12 cellular contexts compared by ENCODE assay signal in genomic region chr12:109582636-109583035, GRCh38. TPM values are rescaled to one million over a fixed set of nuclear protein-coding genes. Genes with fewer than 3 reads are reported as not detected.
DNase-seq lines count a peak whose midpoint lies in the region; ATAC-seq and TF ChIP-seq lines count a peak whose summit lies in the region.
"Had no signal": no experiment of that assay in that cellular context is flagged by ENCODE, and none has a peak within 500 bp of the region (broad histone marks: within the 10 kb centered on the region; RNA-seq: fewer than 3 reads in every experiment).

No MANE protein-coding gene starts in this region.

- POLR2A ChIA-PET in GM10248 (lab: Yijun Ruan, JAX), result no interaction called here

- H3K27me3 ChIP-seq in right atrium auricular region (no peaks in the 10 kb centered on the region), brain microvascular endothelial cell (replicated peaks) (no peaks in the 10 kb centered on the region), kidney epithelial cell (ENCODE audit: control insufficient read depth, insufficient read depth, low read length) (no peaks in the 10 kb centered on the region)
- H3K27me3 ChIP-seq: neutrophil had no signal

- peaks cover 42% of the 10 kb centered on the region for H3K36me3 ChIP-seq in right atrium auricular region
- H3K36me3 ChIP-seq in brain microvascular endothelial cell (replicated peaks), result peaks cover 35% of the 10 kb centered on the region
- H3K36me3 ChIP-seq in kidney epithelial cell (ENCODE audit: control insufficient read depth, insufficient read depth, low read length), result peaks cover 2% of the 10 kb centered on the region

- no peak for DNase-seq in Right ventricle myocardium inferior (ENCODE audit: missing footprints)
- no peak for DNase-seq in right atrium auricular region (ENCODE audit: low spot score)
- no peak for DNase-seq in brain microvascular endothelial cell
- no peak for DNase-seq in kidney epithelial cell (ENCODE audit: low read depth)
- DNase-seq in G401 (ENCODE audit: low spot score), result no peak
- DNase-seq in GM10248 (ENCODE audit: extremely low spot score), result no peak
- no peak for DNase-seq in activated CD4-positive, alpha-beta T cell treated with anti-CD3 and anti-CD28 coated beads for 48 hours
- DNase-seq: OCI-M1 had no signal

- ATAC-seq in Right ventricle myocardium inferior, result peak; percentile 77
- ATAC-seq in GM19023 (IDR thresholded peaks at IDR 0.05; ENCODE audit: unreplicated experiment), result no peak
- ATAC-seq: activated naive CD4-positive, alpha-beta T cell treated with anti-CD3 and anti-CD28 coated beads, Interleukin-2, amount 50 U/mL, for 72 hours had no signal

- no peak overlapping the region for H3K4me3 ChIP-seq in right atrium auricular region
- no peak overlapping the region for H3K4me3 ChIP-seq in brain microvascular endothelial cell (ENCODE audit: low read depth, low read length)
- no peak overlapping the region for H3K4me3 ChIP-seq in kidney epithelial cell (ENCODE audit: low read depth, low read length)
- H3K4me3 ChIP-seq: HAP-1 had no signal

- no peaks in the 10 kb centered on the region for H3K9me3 ChIP-seq in right atrium auricular region
- H3K9me3 ChIP-seq: HAP-1, neutrophil had no signal

- intact Hi-C loops in Right ventricle myocardium inferior (cut with DNase I), result no loop called here

- no peak overlapping the region for H3K27ac ChIP-seq in right atrium auricular region
- H3K27ac ChIP-seq in brain microvascular endothelial cell, result no peak overlapping the region
- H3K27ac ChIP-seq: neutrophil had no signal

- CTCF ChIA-PET in GM10248 (lab: Yijun Ruan, JAX), result interaction anchor here (2.1 to 6.4 kb wide), 2 partner anchors 9 to 14 kb away, joined by 5 to 56 read pairs; no protein-coding TSS in a partner anchor

- TF ChIP-seq CTCF in right atrium auricular region (IDR thresholded peaks at IDR 0.05) (no peak), brain microvascular endothelial cell (IDR thresholded peaks at IDR 0.05; ENCODE audit: low read depth, low read length, missing control alignments) (peak; percentile 11), kidney epithelial cell (IDR thresholded peaks at IDR 0.05; ENCODE audit: insufficient read depth, low read length, poor library complexity, severe bottlenecking) (peak; percentile 16), GM10248 (IDR thresholded peaks at IDR 0.05; ENCODE audit: control extremely low read depth, extremely low read depth, low read depth, missing control alignments) (no peak)

- H3K4me1 ChIP-seq in right atrium auricular region, result no peaks in the 10 kb centered on the region
- H3K4me1 ChIP-seq: HAP-1 had no signal

- in situ Hi-C loops in brain microvascular endothelial cell (cut with HindIII; ENCODE audit: low pct_ligation_motif_present, low sequenced_read_pairs) (no loop called here), G401 (cut with HindIII; ENCODE audit: low sequenced_read_pairs) (no loop called here)

RNA-seq across cellular contexts. Expression of gene MVK, which starts 9.0 kb away (rescaled TPM):
- total RNA-seq in Right ventricle myocardium inferior (11.8 TPM), right atrium auricular region (1 to 10 TPM; 5.5 to 7.5 TPM), kidney epithelial cell (25.4 and 30.8 TPM in 2 replicates)
- total RNA-seq in G401 (2014; rRNA removed; shearing (Covaris generic)), result 34.5 and 37.4 TPM in 2 replicates

RNA-seq across cellular contexts. Expression of gene MMAB, which starts 9.3 kb away (rescaled TPM):
- total RNA-seq in Right ventricle myocardium inferior, result 61.7 TPM
- total RNA-seq in right atrium auricular region, result 10 to 100 TPM; 30.3 to 53.1 TPM
- total RNA-seq in kidney epithelial cell, result 39.8 and 48.1 TPM in 2 replicates
- 44.0 and 50.3 TPM in 2 replicates for total RNA-seq in G401 (2014; rRNA removed; shearing (Covaris generic))

Comparison
In these comparisons a context has a peak if more than half of its experiments do, and no peak if none do; other contexts are left out.
1. CTCF ChIP-seq: peak in brain microvascular endothelial cell (single experiment) and kidney epithelial cell (single experiment); none in right atrium auricular region (0 of 2) and GM10248 (single experiment).